Comparison of ENCODE assay signal across 13 cellular contexts in the genomic region with DNA sequence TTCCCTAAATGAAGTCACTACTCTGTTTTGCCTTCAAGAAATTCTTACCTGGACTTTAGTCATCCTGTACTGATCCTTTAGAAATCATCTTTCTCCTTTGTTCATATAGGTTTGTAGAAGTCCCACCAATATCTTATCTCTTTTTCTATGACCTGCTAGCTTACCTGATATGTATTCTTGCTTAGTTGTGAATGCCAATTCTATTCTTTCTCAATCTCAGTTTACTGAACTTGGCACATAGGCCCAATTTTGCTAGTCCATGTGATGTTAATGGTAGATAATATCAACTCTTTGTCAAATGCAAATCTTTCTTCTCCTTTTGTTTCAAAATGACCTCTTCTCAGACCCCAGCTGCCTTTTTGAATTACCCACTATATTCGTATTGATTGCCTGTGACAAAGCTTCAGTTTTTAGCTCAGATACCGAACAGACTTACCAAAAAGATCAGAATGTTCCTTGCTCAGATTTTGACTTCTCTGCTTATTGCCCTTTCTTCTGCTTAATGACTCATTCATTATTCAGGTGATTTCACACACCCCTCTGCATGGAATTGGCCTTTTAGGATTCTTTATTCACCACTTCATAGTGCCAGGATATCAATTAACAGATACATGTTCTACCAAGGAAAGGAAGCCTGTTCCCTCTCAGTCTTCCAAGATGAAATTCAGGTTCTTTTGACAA. TPM values are rescaled to one million over a fixed set of nuclear protein-coding genes. Genes with fewer than 3 reads are reported as not detected.
DNase-seq lines count a peak whose midpoint lies in the region; ATAC-seq, FAIRE-seq and TF ChIP-seq lines count a peak whose summit lies in the region.
"Had no signal": no experiment of that assay in that cellular context is flagged by ENCODE, and none has a peak within 500 bp of the region (broad histone marks: within the 10 kb centered on the region; RNA-seq: fewer than 3 reads in every experiment).

No MANE protein-coding gene starts in this region.

- WGBS in heart left ventricle, 4 donors, result 51 to 73% (median 68%) methylated on average over 2 of the region's 2 CpGs

- H3K9me3 Mint-ChIP-seq in chondrocyte (ENCODE audit: low read depth) (no peaks in the 10 kb centered on the region), mesothelial cell of epicardium (no peaks in the 10 kb centered on the region), immature natural killer cell (no peaks in the 10 kb centered on the region)

- no peak for TF ChIP-seq POLR2A in heart left ventricle (IDR thresholded peaks at IDR 0.05)

- no peaks in the 10 kb centered on the region for H3K27me3 ChIP-seq in heart left ventricle
- H3K27me3 ChIP-seq: Peyer's patch, testis had no signal

- peaks cover 0 to 38% (median 22%) of the 10 kb centered on the region in 12 donors for H3K4me1 ChIP-seq in heart left ventricle
- H3K4me1 ChIP-seq: Peyer's patch had no signal

- TF ChIP-seq CTCF in heart left ventricle (IDR thresholded peaks at IDR 0.05), result no peak
- TF ChIP-seq CTCF in chondrocyte (IDR thresholded peaks at IDR 0.05), result no peak
- TF ChIP-seq CTCF in mesothelial cell of epicardium (IDR thresholded peaks at IDR 0.05; ENCODE audit: unreplicated experiment), result no peak

- H3K36me3 Mint-ChIP-seq in chondrocyte (ENCODE audit: low read depth) (peaks cover 14% of the 10 kb centered on the region), mesothelial cell of epicardium (peaks cover 32% of the 10 kb centered on the region), immature natural killer cell (peaks cover 12 to 33% (median 17%) of the 10 kb centered on the region in 3 donors)

- intact Hi-C loops in heart left ventricle (cut with DNase I), result no loop called here
- intact Hi-C loops in left cardiac atrium (cut with DNase I), result no loop called here

- FAIRE-seq in urothelium cell line (lab: Jason Lieb, UNC), result no peak

- peaks cover 0 to 69% (median 60%) of the 10 kb centered on the region in 9 donors for H3K36me3 ChIP-seq in heart left ventricle

- H3K9me3 ChIP-seq in heart left ventricle, result no peaks in the 10 kb centered on the region
- H3K9me3 ChIP-seq: Peyer's patch, testis had no signal

- no peaks in the 10 kb centered on the region for H3K27me3 Mint-ChIP-seq in chondrocyte (ENCODE audit: low read depth)
- no peaks in the 10 kb centered on the region for H3K27me3 Mint-ChIP-seq in mesothelial cell of epicardium (ENCODE audit: low read depth)
- H3K27me3 Mint-ChIP-seq in immature natural killer cell (ENCODE audit: low read depth in 3 of 3), result peaks cover 0 to 2% (median 0%) of the 10 kb centered on the region in 3 donors
- H3K27me3 Mint-ChIP-seq: activated CD8-positive, alpha-beta memory T cell treated with anti-CD3 and anti-CD28 coated beads, Interleukin-2, amount 10 ng/mL, durations not matched to agents 7 days and 5 days had no signal

- H3K27ac Mint-ChIP-seq in chondrocyte (ENCODE audit: unreplicated experiment) (peak overlapping the region; percentile 87), mesothelial cell of epicardium (peak overlapping the region; percentile 81), immature natural killer cell (peak overlapping the region in 1 of 6 donors; percentile 29)
- H3K27ac Mint-ChIP-seq: activated CD8-positive, alpha-beta memory T cell treated with anti-CD3 and anti-CD28 coated beads, Interleukin-2, amount 10 ng/mL, durations not matched to agents 7 days and 5 days had no signal

- H3K4me3 Mint-ChIP-seq in chondrocyte (ENCODE audit: unreplicated experiment) (no peak overlapping the region), mesothelial cell of epicardium (no peak overlapping the region), immature natural killer cell (no peak overlapping the region)
- H3K4me3 Mint-ChIP-seq: activated CD8-positive, alpha-beta memory T cell treated with anti-CD3 and anti-CD28 coated beads, Interleukin-2, amount 10 ng/mL, durations not matched to agents 7 days and 5 days had no signal

- DNase-seq in heart left ventricle (no peak), left cardiac atrium (no peak), chondrocyte (ENCODE audit: low spot score) (no peak), mesothelial cell of epicardium (ENCODE audit: low spot score in 2 of 2, unreplicated experiment in 2 of 2) (no peak), urothelium cell line (ENCODE audit: low spot score) (peak; percentile 20), NCI-H2171 treated with DMSO at 0.1 percent for 48 hours (lab: John Stamatoyannopoulos, UW) (no peak), immature natural killer cell (no peak)
- DNase-seq: activated CD8-positive, alpha-beta memory T cell treated with anti-CD3 and anti-CD28 coated beads, Interleukin-2, amount 10 ng/mL, durations not matched to agents 7 days and 5 days; amygdala; MM.1S; Peyer's patch had no signal

- peak overlapping the region in 11 of 12 donors; percentile 16 to 65 (median 56) for H3K27ac ChIP-seq in heart left ventricle
- H3K27ac ChIP-seq: testis had no signal

- no peak overlapping the region for H3K4me3 ChIP-seq in heart left ventricle
- H3K4me3 ChIP-seq: Peyer's patch, testis had no signal

- H3K4me1 Mint-ChIP-seq in chondrocyte (ENCODE audit: low read depth) (peaks cover 62% of the 10 kb centered on the region), mesothelial cell of epicardium (peaks cover 11% of the 10 kb centered on the region), immature natural killer cell (peaks cover 13 to 31% of the 10 kb centered on the region in 2 donors)

- peak in 2 of 4 donors; percentile 12 to 14 for ATAC-seq in heart left ventricle
- no peak for ATAC-seq in left cardiac atrium
- ATAC-seq in activated CD4-positive, CD25-positive, alpha-beta regulatory T cell treated with anti-CD3 and anti-CD28 coated beads, Interleukin-2, amount 50 U/mL, for 24 hours, result no peak
- ATAC-seq: activated CD8-positive, alpha-beta memory T cell treated with anti-CD3 and anti-CD28 coated beads, Interleukin-2, amount 10 ng/mL, durations not matched to agents 7 days and 5 days had no signal

RNA-seq across cellular contexts. Expression of a gene that starts 20.6 kb away (rescaled TPM):
- total RNA-seq in heart left ventricle, result 10 to 100 TPM; 12.1 to 35.4 (median 23.1) TPM
- 10 to 100 TPM in 1 of 2 donors, 1 to 10 TPM in 1; 9.8 to 13.8 TPM for polyA plus RNA-seq in heart left ventricle
- total RNA-seq in left cardiac atrium, result 10 to 100 TPM; 25.8 to 26.6 TPM
- 47.1 to 69.5 TPM (median 48.2 TPM) in 3 replicates for total RNA-seq in chondrocyte
- total RNA-seq in mesothelial cell of epicardium, result 80.1 to 87.8 TPM (median 84.9 TPM) in 3 replicates
- polyA plus RNA-seq in immature natural killer cell, result 10 to 100 TPM in 2 of 3 donors, 1 to 10 TPM in 1; 4.9 to 31.5 (median 16.3) TPM

RNA-seq across cellular contexts. Expression of a gene that starts 39.2 kb away (rescaled TPM):
- 100 to 1,000 TPM in 6 of 9 donors, 10 to 100 TPM in 3; 66.5 to 262 (median 133) TPM for total RNA-seq in heart left ventricle
- 100 to 1,000 TPM in 1 of 2 donors, 10 to 100 TPM in 1; 53.2 to 101 TPM for polyA plus RNA-seq in heart left ventricle
- 10 to 100 TPM; 47.5 to 49.0 TPM for total RNA-seq in left cardiac atrium
- total RNA-seq in chondrocyte, result 29.7 to 39.1 TPM (median 37.7 TPM) in 3 replicates
- 8.3 to 11.5 TPM (median 9.8 TPM) in 3 replicates for total RNA-seq in mesothelial cell of epicardium
- 1 to 10 TPM in 2 of 3 donors, under 1 TPM in 1; 0.83 to 4.7 (median 1.1) TPM for polyA plus RNA-seq in immature natural killer cell
